8 cellular contexts compared by ENCODE assay signal in genomic region chr19:20077791-20078463, GRCh38. TPM values are rescaled to one million over a fixed set of nuclear protein-coding genes. Genes with fewer than 3 reads are reported as not detected.
DNase-seq lines count a peak whose midpoint lies in the region; ATAC-seq lines count a peak whose summit lies in the region.

Gene ZNF90 (plus strand): TSS chr19:20078000. CDS start chr19:20078133, 133 bp downstream.

- H3K9ac ChIP-seq in mucosa of rectum (ENCODE audit: low read depth in 1 of 2, low read length in 2 of 2) = peak within 1 kb of the TSS; percentile 64 to 65

- H3K27me3 ChIP-seq in esophagus (ENCODE audit: control insufficient read depth in 1 of 2, insufficient read depth in 2 of 2, low read length in 2 of 2) = no peaks in the 10 kb centered on the region
- H3K27me3 ChIP-seq in mucosa of rectum (ENCODE audit: control insufficient read depth in 2 of 2, insufficient read depth in 2 of 2, low read length in 2 of 2) = no peaks in the 10 kb centered on the region

- H3K36me3 ChIP-seq in esophagus (ENCODE audit: control insufficient read depth in 2 of 2, insufficient read depth in 2 of 2, low read length in 1 of 2) (no peaks in the 10 kb centered on the region), mucosa of rectum (ENCODE audit: control insufficient read depth in 2 of 2, insufficient read depth in 2 of 2, low read length in 2 of 2) (no peaks in the 10 kb centered on the region)

- no peaks in the 10 kb centered on the region for H3K9me3 ChIP-seq in esophagus (ENCODE audit: control insufficient read depth in 2 of 2, insufficient read depth in 1 of 2, low read depth in 1 of 2, low read length in 1 of 2)
- H3K9me3 ChIP-seq in mucosa of rectum (ENCODE audit: control insufficient read depth in 2 of 2, low read length in 2 of 2) = no peaks in the 10 kb centered on the region

- peak within 1 kb of the TSS in 1 of 2 donors; percentile 26 for H3K27ac ChIP-seq in esophagus (ENCODE audit: low read depth in 2 of 2, low read length in 1 of 2)
- H3K27ac ChIP-seq in mucosa of rectum (ENCODE audit: low read depth in 2 of 2, low read length in 2 of 2) = peak within 1 kb of the TSS; percentile 37 to 48

- no peaks in the 10 kb centered on the region for H3K4me1 ChIP-seq in esophagus (ENCODE audit: control insufficient read depth in 2 of 2, insufficient read depth in 2 of 2, low read length in 1 of 2)
- H3K4me1 ChIP-seq in mucosa of rectum (ENCODE audit: control insufficient read depth in 2 of 2, insufficient read depth in 2 of 2, low read length in 2 of 2) = peaks cover 4 to 5% of the 10 kb centered on the region in 2 donors

- DNase-seq in GM04504 (ENCODE audit: low read depth) = peak; percentile 95
- peak; percentile 56 for DNase-seq in NCI-H2171 treated with DMSO at 0.1 percent for 48 hours (lab: John Stamatoyannopoulos, UW)
- DNase-seq in activated T-cell treated with anti-CD3 and anti-CD28 coated beads for 24 hours (ENCODE audit: low read depth) = peak; percentile 83
- DNase-seq in stimulated activated CD8-positive, alpha-beta memory T cell treated with anti-CD3 and anti-CD28 coated beads, Interleukin-2, amount 100 ng/mL, for 48 hours (ENCODE audit: low read depth in 2 of 2) = peak; percentile 69 to 77
- DNase-seq in LoVo (ENCODE audit: low spot score) = no peak

- WGBS in esophagus, 2 donors = 2 to 3% methylated on average over 28 of the region's 28 CpGs

- ATAC-seq in HG02571 (IDR thresholded peaks at IDR 0.05; ENCODE audit: unreplicated experiment) = peak; percentile 88

- H3K4me3 ChIP-seq in esophagus (ENCODE audit: low read depth in 1 of 2, low read length in 2 of 2) (peak within 1 kb of the TSS; percentile 58 to 67), mucosa of rectum (ENCODE audit: low read length in 2 of 2) (peak within 1 kb of the TSS; percentile 77 to 85)

RNA-seq across cellular contexts. Expression of gene ZNF90, which starts in this region (rescaled TPM):
- polyA plus RNA-seq in esophagus = 1 to 10 TPM; 1.0 to 2.3 TPM
